13 cellular contexts compared by ENCODE assay signal in the genomic region with DNA sequence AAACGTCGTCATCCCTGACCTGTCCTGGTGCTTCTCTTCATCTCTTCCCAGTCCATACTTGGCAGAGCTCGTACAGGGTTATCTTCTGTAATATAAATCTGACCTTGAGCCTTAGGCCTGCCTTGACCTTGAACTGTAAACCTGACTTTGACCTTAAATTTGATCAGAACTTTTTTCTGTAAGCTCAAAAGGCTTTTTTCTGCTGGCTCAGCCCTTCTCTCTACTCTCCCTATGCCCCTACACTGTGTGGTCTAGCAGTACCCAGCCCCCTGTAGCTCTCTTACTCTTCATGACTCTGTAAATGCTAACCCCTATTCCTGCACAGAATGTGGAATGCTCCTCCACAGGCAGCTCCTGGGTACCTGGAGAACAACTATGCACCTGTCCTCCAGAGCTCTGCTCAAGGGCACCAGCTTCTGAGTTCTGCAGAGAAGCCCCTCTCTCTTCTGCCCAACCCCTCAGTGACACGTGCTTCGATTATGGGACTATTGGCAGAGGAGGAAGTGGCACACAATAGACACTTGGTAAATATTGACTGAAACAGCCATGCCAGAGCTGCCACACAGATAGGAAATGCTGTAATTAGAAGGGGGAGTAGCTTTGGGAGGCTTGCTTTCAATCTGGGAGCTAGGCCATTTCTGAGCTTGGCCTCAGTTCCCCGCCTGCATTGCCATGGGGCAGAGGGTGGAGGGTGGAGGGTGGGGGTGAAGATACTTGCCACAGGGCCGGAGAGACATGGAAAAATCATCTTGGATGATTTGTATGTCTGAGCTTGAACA. TPM values are rescaled to one million over a fixed set of nuclear protein-coding genes. Genes with fewer than 3 reads are reported as not detected.
A peak's percentile ranks its signal among the peaks of the same experiment; 100 is the strongest.
DNase-seq lines count a peak whose midpoint lies in the region; ATAC-seq and TF ChIP-seq lines count a peak whose summit lies in the region.
"Had no signal": no experiment of that assay in that cellular context is flagged by ENCODE, and none has a peak within 500 bp of the region (broad histone marks: within the 10 kb centered on the region; RNA-seq: fewer than 3 reads in every experiment).

No MANE protein-coding gene starts in this region.

- H3K36me3 ChIP-seq in CD4-positive, CD25-positive, alpha-beta regulatory T cell (ENCODE audit: control insufficient read depth, insufficient read depth, low read length): no peaks in the 10 kb centered on the region
- H3K36me3 ChIP-seq in osteoblast (ENCODE audit: insufficient read depth, low read length): no peaks in the 10 kb centered on the region
- H3K36me3 ChIP-seq: spleen had no signal

- peaks cover 18% of the 10 kb centered on the region for H3K36me3 Mint-ChIP-seq in CD4-positive, CD25-positive, alpha-beta regulatory T cell
- no peaks in the 10 kb centered on the region for H3K36me3 Mint-ChIP-seq in activated CD8-positive, alpha-beta memory T cell treated with anti-CD3 and anti-CD28 coated beads, Interleukin-2, amount 10 ng/mL, durations not matched to agents 7 days and 5 days

- H3K79me2 ChIP-seq in osteoblast (ENCODE audit: insufficient read depth, low read length): peaks cover 6% of the 10 kb centered on the region

- H3K9me3 Mint-ChIP-seq in CD4-positive, CD25-positive, alpha-beta regulatory T cell: no peaks in the 10 kb centered on the region
- H3K9me3 Mint-ChIP-seq in activated CD8-positive, alpha-beta memory T cell treated with anti-CD3 and anti-CD28 coated beads, Interleukin-2, amount 10 ng/mL, durations not matched to agents 7 days and 5 days (ENCODE audit: low read depth): no peaks in the 10 kb centered on the region
- H3K9me3 Mint-ChIP-seq: activated naive CD8-positive, alpha-beta T cell treated with anti-CD3 and anti-CD28 coated beads, Interleukin-2, amount 10 ng/mL, durations not matched to agents 7 days and 5 days; immature natural killer cell; nephron progenitor cell had no signal

- H3K4me1 Mint-ChIP-seq in CD4-positive, CD25-positive, alpha-beta regulatory T cell: peaks cover 9 to 50% (median 26%) of the 10 kb centered on the region in 4 donors
- H3K4me1 Mint-ChIP-seq in activated CD8-positive, alpha-beta memory T cell treated with anti-CD3 and anti-CD28 coated beads, Interleukin-2, amount 10 ng/mL, durations not matched to agents 7 days and 5 days: peaks cover 5% of the 10 kb centered on the region
- H3K4me1 Mint-ChIP-seq: immature natural killer cell had no signal

- H3K4me3 Mint-ChIP-seq in CD4-positive, CD25-positive, alpha-beta regulatory T cell: peak overlapping the region in 3 of 4 donors; percentile 3 to 37 (median 29)
- no peak overlapping the region for H3K4me3 Mint-ChIP-seq in activated CD8-positive, alpha-beta memory T cell treated with anti-CD3 and anti-CD28 coated beads, Interleukin-2, amount 10 ng/mL, durations not matched to agents 7 days and 5 days
- H3K4me3 Mint-ChIP-seq: activated naive CD8-positive, alpha-beta T cell treated with anti-CD3 and anti-CD28 coated beads, Interleukin-2, amount 10 ng/mL, durations not matched to agents 7 days and 5 days; immature natural killer cell; nephron progenitor cell had no signal

- H3K27me3 Mint-ChIP-seq in CD4-positive, CD25-positive, alpha-beta regulatory T cell: no peaks in the 10 kb centered on the region
- H3K27me3 Mint-ChIP-seq in activated CD8-positive, alpha-beta memory T cell treated with anti-CD3 and anti-CD28 coated beads, Interleukin-2, amount 10 ng/mL, durations not matched to agents 7 days and 5 days: no peaks in the 10 kb centered on the region
- H3K27me3 Mint-ChIP-seq: activated naive CD8-positive, alpha-beta T cell treated with anti-CD3 and anti-CD28 coated beads, Interleukin-2, amount 10 ng/mL, durations not matched to agents 7 days and 5 days had no signal

- peak overlapping the region; percentile 36 to 82 (median 81) for H3K27ac Mint-ChIP-seq in CD4-positive, CD25-positive, alpha-beta regulatory T cell
- no peak overlapping the region for H3K27ac Mint-ChIP-seq in activated CD8-positive, alpha-beta memory T cell treated with anti-CD3 and anti-CD28 coated beads, Interleukin-2, amount 10 ng/mL, durations not matched to agents 7 days and 5 days
- H3K27ac Mint-ChIP-seq: activated naive CD8-positive, alpha-beta T cell treated with anti-CD3 and anti-CD28 coated beads, Interleukin-2, amount 10 ng/mL, durations not matched to agents 7 days and 5 days; immature natural killer cell; nephron progenitor cell had no signal

- peaks cover 7% of the 10 kb centered on the region for H3K4me1 ChIP-seq in CD4-positive, CD25-positive, alpha-beta regulatory T cell (ENCODE audit: control insufficient read depth, insufficient read depth, low read length, poor library complexity, severe bottlenecking)
- H3K4me1 ChIP-seq in osteoblast (ENCODE audit: insufficient read depth, low read length): peaks cover 4% of the 10 kb centered on the region
- H3K4me1 ChIP-seq: spleen had no signal

- no peaks in the 10 kb centered on the region for H3K9me3 ChIP-seq in CD4-positive, CD25-positive, alpha-beta regulatory T cell (ENCODE audit: control insufficient read depth in 2 of 2, low read length in 2 of 2)
- H3K9me3 ChIP-seq in osteoblast (ENCODE audit: low read depth, low read length): no peaks in the 10 kb centered on the region
- H3K9me3 ChIP-seq: spleen had no signal

- peaks cover 37% of the 10 kb centered on the region for H4K20me1 ChIP-seq in osteoblast (ENCODE audit: insufficient read depth, low read length)

- no peak for TF ChIP-seq CTCF in osteoblast (IDR thresholded peaks at IDR 0.05; ENCODE audit: extremely low read depth, low read depth, low read length)

- H3K4me3 ChIP-seq in CD4-positive, CD25-positive, alpha-beta regulatory T cell (ENCODE audit: low read depth, low read length): no peak overlapping the region
- no peak overlapping the region for H3K4me3 ChIP-seq in osteoblast (ENCODE audit: insufficient read depth, low read length)
- H3K4me3 ChIP-seq: spleen had no signal

- H3K4me2 ChIP-seq in osteoblast (ENCODE audit: insufficient read depth, low read length): no peak overlapping the region

- no peak for DNase-seq in CD4-positive, CD25-positive, alpha-beta regulatory T cell
- DNase-seq in NCI-H146 treated with DMSO at 0.1 percent for 48 hours (lab: John Stamatoyannopoulos, UW; ENCODE audit: unreplicated experiment): peak; percentile 73
- peak; percentile 30 for DNase-seq in activated CD8-positive, alpha-beta memory T cell treated with anti-CD3 and anti-CD28 coated beads, Interleukin-2, amount 10 ng/mL, durations not matched to agents 7 days and 5 days
- peak; percentile 44 for DNase-seq in medulla oblongata (ENCODE audit: extremely low spot score)
- DNase-seq in HuH-7.5 (ENCODE audit: low spot score): no peak
- no peak for DNase-seq in NCI-H2171 (lab: John Stamatoyannopoulos, UW)
- no peak for DNase-seq in osteoblast (ENCODE audit: insufficient read length, low spot score, missing footprints)
- DNase-seq in NCI-H1930 (lab: John Stamatoyannopoulos, UW): no peak
- DNase-seq: activated CD4-positive, alpha-beta T cell treated with anti-CD3 and anti-CD28 coated beads for 1 hour; activated naive CD8-positive, alpha-beta T cell treated with anti-CD3 and anti-CD28 coated beads, Interleukin-2, amount 10 ng/mL, durations not matched to agents 7 days and 5 days; immature natural killer cell; nephron progenitor cell; spleen had no signal

- H3K27me3 ChIP-seq in CD4-positive, CD25-positive, alpha-beta regulatory T cell (ENCODE audit: control insufficient read depth, insufficient read depth, low read length): no peaks in the 10 kb centered on the region
- no peaks in the 10 kb centered on the region for H3K27me3 ChIP-seq in osteoblast (ENCODE audit: insufficient read depth, low read length)
- H3K27me3 ChIP-seq: spleen had no signal

- peak in 1 of 2 donors; percentile 31 for ATAC-seq in CD4-positive, CD25-positive, alpha-beta regulatory T cell (ENCODE audit: low read depth in 2 of 2)
- ATAC-seq in activated CD8-positive, alpha-beta memory T cell treated with anti-CD3 and anti-CD28 coated beads, Interleukin-2, amount 10 ng/mL, durations not matched to agents 7 days and 5 days: no peak

- no peak overlapping the region for H2AFZ ChIP-seq in osteoblast (ENCODE audit: low read length)

- CTCF ChIA-PET in activated CD8-positive, alpha-beta memory T cell treated with anti-CD3 and anti-CD28 coated beads, Interleukin-2, amount 10 ng/mL, durations not matched to agents 7 days and 5 days (lab: Charles Lee): interaction anchor here (0.8 to 1.5 kb wide), 3 partner anchors 9 to 222 kb away, joined by 3 to 5 read pairs (median 3); a partner anchor contains a TSS

- no peak overlapping the region for H3K27ac ChIP-seq in CD4-positive, CD25-positive, alpha-beta regulatory T cell (ENCODE audit: insufficient read depth, low read length, poor library complexity, severe bottlenecking)
- H3K27ac ChIP-seq in osteoblast (ENCODE audit: low read depth, low read length): no peak overlapping the region
- H3K27ac ChIP-seq: spleen had no signal

RNA-seq across cellular contexts. Expression of a gene that starts 15.4 kb away (rescaled TPM):
- total RNA-seq in CD4-positive, CD25-positive, alpha-beta regulatory T cell: 7.5 TPM
- polyA plus RNA-seq in CD4-positive, CD25-positive, alpha-beta regulatory T cell: 1 to 10 TPM in 3 of 4 donors, under 1 TPM in 1; 0.97 to 4.1 (median 3.1) TPM
- total RNA-seq in activated CD8-positive, alpha-beta memory T cell treated with anti-CD3 and anti-CD28 coated beads, Interleukin-2, amount 10 ng/mL, durations not matched to agents 7 days and 5 days: 1 to 10 TPM; 3.6 to 4.2 TPM
- total RNA-seq in osteoblast: 9.4 and 10.0 TPM in 2 replicates

RNA-seq across cellular contexts. Expression of a gene that starts 47.5 kb away (rescaled TPM):
- total RNA-seq in CD4-positive, CD25-positive, alpha-beta regulatory T cell: 1.2 TPM
- polyA plus RNA-seq in CD4-positive, CD25-positive, alpha-beta regulatory T cell: 1 to 10 TPM; 1.6 to 4.3 (median 3.4) TPM
- total RNA-seq in activated CD8-positive, alpha-beta memory T cell treated with anti-CD3 and anti-CD28 coated beads, Interleukin-2, amount 10 ng/mL, durations not matched to agents 7 days and 5 days: 1 to 10 TPM; 2.1 to 4.3 TPM
- total RNA-seq in osteoblast: 2.2 and 3.2 TPM in 2 replicates

RNA-seq across cellular contexts. Expression of a gene that starts 55.6 kb away (rescaled TPM):
- not detected for total RNA-seq in CD4-positive, CD25-positive, alpha-beta regulatory T cell
- polyA plus RNA-seq in CD4-positive, CD25-positive, alpha-beta regulatory T cell: under 1 TPM in 1 of 4 donors, not detected in 3; 0.46 TPM
- under 1 TPM in 1 of 2 experiments, not detected in 1; 0.67 TPM for total RNA-seq in activated CD8-positive, alpha-beta memory T cell treated with anti-CD3 and anti-CD28 coated beads, Interleukin-2, amount 10 ng/mL, durations not matched to agents 7 days and 5 days
- not detected in 2 replicates for total RNA-seq in osteoblast
- total RNA-seq: spleen had no signal
- polyA plus RNA-seq: immature natural killer cell, spleen had no signal

Comparison
In these comparisons a context has a peak if more than half of its experiments do, and no peak if none do; other contexts are left out.
1. DNase-seq: peak in NCI-H146 treated with DMSO at 0.1 percent for 48 hours (single experiment), activated CD8-positive, alpha-beta memory T cell treated with anti-CD3 and anti-CD28 coated beads, Interleukin-2, amount 10 ng/mL, durations not matched to agents 7 days and 5 days (single experiment) and medulla oblongata (single experiment); none in CD4-positive, CD25-positive, alpha-beta regulatory T cell (0 of 3), HuH-7.5 (single experiment), NCI-H2171 (single experiment), osteoblast (single experiment) and NCI-H1930 (0 of 2).